In the genomic region with DNA sequence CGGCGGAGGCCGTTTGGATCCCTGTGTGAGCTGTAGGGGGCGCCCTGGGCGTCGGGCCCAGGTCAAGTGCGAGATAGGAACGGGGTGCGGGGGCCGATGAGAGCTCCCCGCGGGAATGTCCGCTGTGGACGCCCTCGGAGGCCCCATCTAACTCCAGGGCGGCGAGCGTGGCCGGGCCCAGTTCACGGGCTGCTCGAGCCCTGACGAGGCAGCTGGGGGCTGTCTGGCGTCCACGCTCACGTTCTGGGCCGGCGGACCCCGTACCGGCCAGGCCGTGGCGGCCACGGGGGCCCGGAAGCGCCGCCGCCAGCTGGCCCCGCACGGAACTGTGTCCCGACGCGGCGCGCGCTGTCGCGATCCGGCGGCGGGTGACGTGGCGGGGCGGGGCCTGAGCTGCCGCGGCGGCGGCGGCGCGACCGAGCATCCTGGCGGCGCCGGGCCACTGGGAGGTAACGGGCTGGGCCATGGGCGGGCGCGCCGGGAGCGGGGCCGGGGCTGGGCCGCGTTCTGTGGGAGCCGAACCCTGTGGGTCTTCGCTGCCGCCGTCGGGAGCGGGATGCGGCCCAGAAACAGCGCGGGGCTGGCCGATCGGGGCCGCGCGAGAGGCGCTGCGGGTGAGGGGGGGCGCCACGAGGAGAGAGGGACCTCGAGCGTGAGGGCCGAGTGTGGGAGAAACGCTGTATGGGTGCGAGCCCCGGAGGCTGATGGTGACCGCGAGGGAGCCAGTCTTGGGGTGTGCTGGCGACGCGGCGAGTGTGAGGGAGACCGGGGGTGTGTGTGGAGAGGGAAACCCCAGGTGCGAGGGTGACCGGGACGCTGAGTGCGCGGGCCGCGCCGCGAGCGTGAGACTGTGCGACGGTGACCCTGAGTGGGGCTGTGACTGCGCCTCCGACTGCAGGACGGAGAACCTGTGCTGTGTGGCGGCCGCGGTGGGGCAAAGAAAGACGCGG, we compare ENCODE assay signal across 1 cellular context.
TF ChIP-seq lines count a peak whose summit lies in the region.

A gene (plus strand): TSS at position 399 of the 950 bp plus-strand sequence. CDS start 10,201 bp downstream, outside the sequence.

TF ChIP-seq in PFSK-1, 5 proteins besides CTCF, POLR2A, EP300 and RAD21:
- TF ChIP-seq, protein P1, sequence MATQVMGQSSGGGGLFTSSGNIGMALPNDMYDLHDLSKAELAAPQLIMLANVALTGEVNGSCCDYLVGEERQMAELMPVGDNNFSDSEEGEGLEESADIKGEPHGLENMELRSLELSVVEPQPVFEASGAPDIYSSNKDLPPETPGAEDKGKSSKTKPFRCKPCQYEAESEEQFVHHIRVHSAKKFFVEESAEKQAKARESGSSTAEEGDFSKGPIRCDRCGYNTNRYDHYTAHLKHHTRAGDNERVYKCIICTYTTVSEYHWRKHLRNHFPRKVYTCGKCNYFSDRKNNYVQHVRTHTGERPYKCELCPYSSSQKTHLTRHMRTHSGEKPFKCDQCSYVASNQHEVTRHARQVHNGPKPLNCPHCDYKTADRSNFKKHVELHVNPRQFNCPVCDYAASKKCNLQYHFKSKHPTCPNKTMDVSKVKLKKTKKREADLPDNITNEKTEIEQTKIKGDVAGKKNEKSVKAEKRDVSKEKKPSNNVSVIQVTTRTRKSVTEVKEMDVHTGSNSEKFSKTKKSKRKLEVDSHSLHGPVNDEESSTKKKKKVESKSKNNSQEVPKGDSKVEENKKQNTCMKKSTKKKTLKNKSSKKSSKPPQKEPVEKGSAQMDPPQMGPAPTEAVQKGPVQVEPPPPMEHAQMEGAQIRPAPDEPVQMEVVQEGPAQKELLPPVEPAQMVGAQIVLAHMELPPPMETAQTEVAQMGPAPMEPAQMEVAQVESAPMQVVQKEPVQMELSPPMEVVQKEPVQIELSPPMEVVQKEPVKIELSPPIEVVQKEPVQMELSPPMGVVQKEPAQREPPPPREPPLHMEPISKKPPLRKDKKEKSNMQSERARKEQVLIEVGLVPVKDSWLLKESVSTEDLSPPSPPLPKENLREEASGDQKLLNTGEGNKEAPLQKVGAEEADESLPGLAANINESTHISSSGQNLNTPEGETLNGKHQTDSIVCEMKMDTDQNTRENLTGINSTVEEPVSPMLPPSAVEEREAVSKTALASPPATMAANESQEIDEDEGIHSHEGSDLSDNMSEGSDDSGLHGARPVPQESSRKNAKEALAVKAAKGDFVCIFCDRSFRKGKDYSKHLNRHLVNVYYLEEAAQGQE (IDR thresholded peaks at IDR 0.05; ENCODE audit: insufficient read depth in 1 of 2, low read depth in 2 of 2, low read length in 2 of 2) = no peak
- TF ChIP-seq FOXP2 (optimal IDR thresholded peaks at IDR 0.05; ENCODE audit: borderline replicate concordance, extremely low read depth, extremely low read length, insufficient read depth) (peak; percentile 18), TAF1 (IDR thresholded peaks at IDR 0.05; ENCODE audit: borderline replicate concordance, insufficient read depth, low read length) (0 out of 2 replicates have a peak, but pooled peaks have one; percentile 59), POLR2AphosphoS5 (IDR thresholded peaks at IDR 0.05; ENCODE audit: low read depth, low read length) (peak; percentile 55; the same call in 1 of the 2 replicates), SIN3A (IDR thresholded peaks at IDR 0.05; ENCODE audit: borderline replicate concordance, insufficient read depth, low read length) (no peak)
